ENCODE assay signal across 1 cellular context in the genomic region with DNA sequence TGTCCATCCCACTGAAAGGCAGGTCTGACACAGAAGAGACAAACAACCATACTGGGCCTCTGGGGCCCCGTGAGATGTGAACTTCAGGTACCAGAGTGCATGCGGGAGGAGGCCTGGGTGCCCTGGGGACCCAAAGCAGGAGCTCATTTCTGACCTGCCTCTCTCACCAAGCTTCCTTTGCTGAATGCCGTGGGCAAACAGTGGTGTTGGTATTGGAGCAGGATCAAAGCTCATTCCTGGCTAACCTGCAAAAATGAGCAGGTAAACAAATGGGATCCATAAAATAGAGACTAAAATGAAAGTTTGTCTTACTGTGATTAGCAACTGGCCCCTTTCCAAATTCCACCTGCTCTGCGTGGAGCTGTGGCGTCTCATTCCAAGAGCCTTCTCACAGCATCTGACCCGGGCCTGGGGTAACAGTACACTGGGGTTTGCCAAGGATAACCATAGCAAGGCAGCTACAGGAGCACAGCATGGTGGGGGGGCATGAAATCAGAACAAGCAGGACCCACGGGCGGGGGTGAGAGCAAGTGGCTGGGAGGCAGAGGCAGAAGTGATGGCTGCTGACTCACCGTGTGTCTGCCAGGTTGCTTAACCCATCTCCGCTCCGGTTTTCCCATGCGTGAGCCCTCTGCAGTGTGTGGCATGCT.
TF ChIP-seq lines count a peak whose summit lies in the region.

No MANE protein-coding gene starts in this region.

TF ChIP-seq in HepG2, 621 proteins besides CTCF, POLR2A, EP300 and RAD21 (continued from another document and continues in another):
- TF ChIP-seq RERE (CRISPR knock-in tag; IDR thresholded peaks at IDR 0.05; ENCODE audit: low read depth): peak; percentile 81
- TF ChIP-seq SALL1 (CRISPR knock-in tag; IDR thresholded peaks at IDR 0.05): peak; percentile 90
- 0 out of 2 replicates have a peak, but pooled peaks have one; percentile 44 for TF ChIP-seq ZNF501 (CRISPR knock-in tag; IDR thresholded peaks at IDR 0.05)
- TF ChIP-seq, protein P1, sequence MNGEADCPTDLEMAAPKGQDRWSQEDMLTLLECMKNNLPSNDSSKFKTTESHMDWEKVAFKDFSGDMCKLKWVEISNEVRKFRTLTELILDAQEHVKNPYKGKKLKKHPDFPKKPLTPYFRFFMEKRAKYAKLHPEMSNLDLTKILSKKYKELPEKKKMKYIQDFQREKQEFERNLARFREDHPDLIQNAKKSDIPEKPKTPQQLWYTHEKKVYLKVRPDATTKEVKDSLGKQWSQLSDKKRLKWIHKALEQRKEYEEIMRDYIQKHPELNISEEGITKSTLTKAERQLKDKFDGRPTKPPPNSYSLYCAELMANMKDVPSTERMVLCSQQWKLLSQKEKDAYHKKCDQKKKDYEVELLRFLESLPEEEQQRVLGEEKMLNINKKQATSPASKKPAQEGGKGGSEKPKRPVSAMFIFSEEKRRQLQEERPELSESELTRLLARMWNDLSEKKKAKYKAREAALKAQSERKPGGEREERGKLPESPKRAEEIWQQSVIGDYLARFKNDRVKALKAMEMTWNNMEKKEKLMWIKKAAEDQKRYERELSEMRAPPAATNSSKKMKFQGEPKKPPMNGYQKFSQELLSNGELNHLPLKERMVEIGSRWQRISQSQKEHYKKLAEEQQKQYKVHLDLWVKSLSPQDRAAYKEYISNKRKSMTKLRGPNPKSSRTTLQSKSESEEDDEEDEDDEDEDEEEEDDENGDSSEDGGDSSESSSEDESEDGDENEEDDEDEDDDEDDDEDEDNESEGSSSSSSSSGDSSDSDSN (CRISPR knock-in tag; IDR thresholded peaks at IDR 0.05): peak; percentile 68
- TF ChIP-seq SMYD3 (CRISPR knock-in tag; IDR thresholded peaks at IDR 0.05): no peak
- TF ChIP-seq ZNF644 (CRISPR knock-in tag; IDR thresholded peaks at IDR 0.05; ENCODE audit: low read depth): peak; percentile 45
- peak; percentile 53; the same call in 1 of the 2 replicates for TF ChIP-seq RXRB (CRISPR knock-in tag; IDR thresholded peaks at IDR 0.05; ENCODE audit: borderline replicate concordance)
- TF ChIP-seq SP5 (CRISPR knock-in tag; IDR thresholded peaks at IDR 0.05; ENCODE audit: borderline replicate concordance, low read depth): peak; percentile 61; the same call in 1 of the 2 replicates
- TF ChIP-seq SRF (IDR thresholded peaks at IDR 0.05; ENCODE audit: low read depth, low read length): no peak
- TF ChIP-seq POGZ (CRISPR knock-in tag; IDR thresholded peaks at IDR 0.05): peak; percentile 51
- TF ChIP-seq ZSCAN25 (CRISPR knock-in tag; IDR thresholded peaks at IDR 0.05): no peak
- TF ChIP-seq FOXJ3 (CRISPR knock-in tag; IDR thresholded peaks at IDR 0.05; ENCODE audit: borderline replicate concordance): peak; percentile 78; the same call in 1 of the 2 replicates
- TF ChIP-seq SOX5 (CRISPR knock-in tag; IDR thresholded peaks at IDR 0.05; ENCODE audit: borderline replicate concordance): peak; percentile 69; the same call in 1 of the 2 replicates
- no peak for TF ChIP-seq CREB1 (IDR thresholded peaks at IDR 0.05)
- TF ChIP-seq CREB1 (CRISPR knock-in tag; IDR thresholded peaks at IDR 0.05): 0 out of 2 replicates have a peak, but pooled peaks have one; percentile 18
- peak; percentile 76 for TF ChIP-seq MIXL1 (CRISPR knock-in tag; IDR thresholded peaks at IDR 0.05)
- TF ChIP-seq SIX1 (CRISPR knock-in tag; IDR thresholded peaks at IDR 0.05; ENCODE audit: borderline replicate concordance): peak; percentile 21; the same call in 1 of the 2 replicates
- 0 out of 2 replicates have a peak, but pooled peaks have one; percentile 12 for TF ChIP-seq MTF2 (CRISPR knock-in tag; IDR thresholded peaks at IDR 0.05; ENCODE audit: borderline replicate concordance)
- TF ChIP-seq GFI1 (CRISPR knock-in tag; IDR thresholded peaks at IDR 0.05; ENCODE audit: borderline replicate concordance): peak; percentile 100
- TF ChIP-seq, protein P2, sequence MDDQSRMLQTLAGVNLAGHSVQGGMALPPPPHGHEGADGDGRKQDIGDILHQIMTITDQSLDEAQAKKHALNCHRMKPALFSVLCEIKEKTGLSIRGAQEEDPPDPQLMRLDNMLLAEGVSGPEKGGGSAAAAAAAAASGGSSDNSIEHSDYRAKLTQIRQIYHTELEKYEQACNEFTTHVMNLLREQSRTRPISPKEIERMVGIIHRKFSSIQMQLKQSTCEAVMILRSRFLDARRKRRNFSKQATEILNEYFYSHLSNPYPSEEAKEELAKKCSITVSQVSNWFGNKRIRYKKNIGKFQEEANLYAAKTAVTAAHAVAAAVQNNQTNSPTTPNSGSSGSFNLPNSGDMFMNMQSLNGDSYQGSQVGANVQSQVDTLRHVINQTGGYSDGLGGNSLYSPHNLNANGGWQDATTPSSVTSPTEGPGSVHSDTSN (CRISPR knock-in tag; IDR thresholded peaks at IDR 0.05; ENCODE audit: borderline replicate concordance): no peak
- TF ChIP-seq ZNF761 (CRISPR knock-in tag; conservative IDR thresholded peaks at IDR 0.05): no peak
- peak; percentile 87 for TF ChIP-seq FOXA3 (CRISPR knock-in tag; IDR thresholded peaks at IDR 0.05)
- TF ChIP-seq ZNF350 (CRISPR knock-in tag; IDR thresholded peaks at IDR 0.05; ENCODE audit: borderline replicate concordance, low read depth): no peak
- 0 out of 2 replicates have a peak, but pooled peaks have one; percentile 28 for TF ChIP-seq ATF2 (CRISPR knock-in tag; IDR thresholded peaks at IDR 0.05)
- TF ChIP-seq RXRA (CRISPR knock-in tag; IDR thresholded peaks at IDR 0.05): peak; percentile 44
- TF ChIP-seq POLR2G (IDR thresholded peaks at IDR 0.05; ENCODE audit: low read depth, low read length): no peak
- no peak for TF ChIP-seq STAG1 (CRISPR knock-in tag; IDR thresholded peaks at IDR 0.05)
- peak; percentile 42; the same call in 1 of the 2 replicates for TF ChIP-seq HIC2 (CRISPR knock-in tag; IDR thresholded peaks at IDR 0.05; ENCODE audit: low read depth)
- no peak for TF ChIP-seq ZNF720 (CRISPR knock-in tag; IDR thresholded peaks at IDR 0.05)
- peak; percentile 20; the same call in 1 of the 2 replicates for TF ChIP-seq ARID4A (CRISPR knock-in tag; IDR thresholded peaks at IDR 0.05; ENCODE audit: borderline replicate concordance)
- peak; percentile 70 for TF ChIP-seq ZNF205 (CRISPR knock-in tag; IDR thresholded peaks at IDR 0.05)
- no peak for TF ChIP-seq ZFAT (CRISPR knock-in tag; conservative IDR thresholded peaks at IDR 0.05)
- TF ChIP-seq PREB (CRISPR knock-in tag; IDR thresholded peaks at IDR 0.05): no peak
- peak; percentile 9; the same call in 1 of the 2 replicates for TF ChIP-seq CEBPB (IDR thresholded peaks at IDR 0.05; ENCODE audit: borderline replicate concordance, low read depth, low read length)
- peak; percentile 79; the same call in 1 of the 2 replicates for TF ChIP-seq SNAI1 (CRISPR knock-in tag; IDR thresholded peaks at IDR 0.05; ENCODE audit: borderline replicate concordance)
- TF ChIP-seq NR2F2 (IDR thresholded peaks at IDR 0.05; ENCODE audit: borderline replicate concordance, low read depth): peak; percentile 67; the same call in 1 of the 2 replicates
- TF ChIP-seq HNF4A (CRISPR knock-in tag; IDR thresholded peaks at IDR 0.05): peak; percentile 77
- no peak for TF ChIP-seq ETV5 (CRISPR knock-in tag; IDR thresholded peaks at IDR 0.05; ENCODE audit: borderline replicate concordance)
- no peak; the same call in 1 of the 2 replicates for TF ChIP-seq ZFY (CRISPR knock-in tag; IDR thresholded peaks at IDR 0.05)
- TF ChIP-seq BCL6 (CRISPR knock-in tag; IDR thresholded peaks at IDR 0.05): peak; percentile 91
